ENCODE assay signal across 1 cellular context in the genomic region with DNA sequence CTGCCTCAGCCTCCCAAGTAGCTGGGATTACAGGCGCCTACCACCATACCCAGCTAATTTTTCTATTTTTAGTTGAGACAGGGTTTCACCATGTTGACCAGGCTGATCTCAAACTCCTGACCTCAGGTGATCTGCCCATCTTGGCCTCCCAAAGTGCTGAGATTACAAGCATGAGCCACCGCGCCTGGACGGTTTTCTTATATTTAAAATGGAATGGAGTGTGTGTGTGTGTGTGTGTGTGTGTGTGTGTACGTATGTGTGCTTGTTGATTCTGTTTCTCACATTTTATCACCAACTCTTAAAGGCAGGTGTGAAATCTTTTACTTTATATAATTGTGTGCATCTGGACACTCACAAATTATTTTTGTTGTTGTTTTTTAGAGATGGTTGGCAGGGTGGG. TPM values are rescaled to one million over a fixed set of nuclear protein-coding genes. Genes with fewer than 3 reads are reported as not detected.
DNase-seq lines count a peak whose midpoint lies in the region; TF ChIP-seq lines count a peak whose summit lies in the region.
"Not testable (repeated sequence)": the region's sequence is repeated elsewhere in the genome, so short reads cannot be mapped to it uniquely, and the experiment has no call there.

No MANE protein-coding gene starts in this region.

- not testable (repeated sequence) for H3K4me1 ChIP-seq in esophagus muscularis mucosa

- not testable (repeated sequence) for TF ChIP-seq POLR2A in esophagus muscularis mucosa (IDR thresholded peaks at IDR 0.05; ENCODE audit: low read depth)

- not testable (repeated sequence) for TF ChIP-seq EP300 in esophagus muscularis mucosa (IDR thresholded peaks at IDR 0.05)

- not testable (repeated sequence) for TF ChIP-seq CTCF in esophagus muscularis mucosa (IDR thresholded peaks at IDR 0.05)

- WGBS in esophagus muscularis mucosa, result 95% methylated on average over 5 of the region's 5 CpGs

- H3K9me3 ChIP-seq in esophagus muscularis mucosa, result not testable (repeated sequence)

- not testable (repeated sequence) for H3K27ac ChIP-seq in esophagus muscularis mucosa (replicated peaks in 1 of 4)

- not testable (repeated sequence) for H3K36me3 ChIP-seq in esophagus muscularis mucosa

- intact Hi-C loops in esophagus muscularis mucosa (cut with DNase I), result not testable (repeated sequence)

- peak; percentile 66 for DNase-seq in esophagus muscularis mucosa (ENCODE audit: extremely low spot score)

- H3K4me3 ChIP-seq in esophagus muscularis mucosa, result not testable (repeated sequence)

- H3K27me3 ChIP-seq in esophagus muscularis mucosa, result not testable (repeated sequence)

RNA-seq across cellular contexts. Expression of a gene that starts 41.6 kb away (rescaled TPM):
- 10 to 100 TPM; 28.5 to 44.9 (median 35.8) TPM for total RNA-seq in esophagus muscularis mucosa
